In genomic region chr1:26161408-26162219, GRCh38 we compare ENCODE assay signal across 8 cellular contexts. TPM values are rescaled to one million over a fixed set of nuclear protein-coding genes. Genes with fewer than 3 reads are reported as not detected.
DNase-seq lines count a peak whose midpoint lies in the region; ATAC-seq lines count a peak whose summit lies in the region.

No MANE protein-coding gene starts in this region.

- no peak for ATAC-seq in GM18502 (IDR thresholded peaks at IDR 0.05; ENCODE audit: poor library complexity, unreplicated experiment)

- DNase-seq in EH (ENCODE audit: low read depth) = peak; percentile 59
- peak; percentile 65 for DNase-seq in NCI-H1092 treated with DMSO at 0.1 percent for 48 hours (lab: John Stamatoyannopoulos, UW)
- peak; percentile 41 for DNase-seq in activated T-cell treated with anti-CD3 and anti-CD28 coated beads for 48 hours (ENCODE audit: low read depth)
- DNase-seq in fibroblast of gingiva (ENCODE audit: low read depth) = peak; percentile 42
- peak; percentile 51 for DNase-seq in myocyte (ENCODE audit: low read depth)
- DNase-seq in superior temporal gyrus (ENCODE audit: extremely low spot score) = peak; percentile 44
- DNase-seq in UCSD-AML1 (lab: John Stamatoyannopoulos, UW; ENCODE audit: unreplicated experiment) = no peak

RNA-seq across cellular contexts. Expression of gene FAM110D, which starts 2.7 kb away (rescaled TPM):
- not detected in 2 replicates for total RNA-seq in myocyte
- polyA plus RNA-seq in myocyte (2012) = not detected

RNA-seq across cellular contexts. Expression of gene C1orf232, which starts 7.1 kb away (rescaled TPM):
- not detected in 2 replicates for total RNA-seq in myocyte
- polyA plus RNA-seq in myocyte (2012) = not detected

RNA-seq across cellular contexts. Expression of gene ZNF593, which starts 8.1 kb away (rescaled TPM):
- total RNA-seq in myocyte = 25.6 and 27.8 TPM in 2 replicates
- polyA plus RNA-seq in myocyte (2012) = 47.6 TPM

RNA-seq across cellular contexts. Expression of gene ZNF593OS, which starts 10.0 kb away (rescaled TPM):
- total RNA-seq in myocyte = not detected in 2 replicates
- polyA plus RNA-seq in myocyte (2012) = 0.53 TPM

RNA-seq across cellular contexts. Expression of gene CNKSR1, which starts 15.7 kb away (rescaled TPM):
- 0.36 and 0.62 TPM in 2 replicates for total RNA-seq in myocyte
- 0.77 TPM for polyA plus RNA-seq in myocyte (2012)
